28 cellular contexts compared by ENCODE assay signal in the genomic region with DNA sequence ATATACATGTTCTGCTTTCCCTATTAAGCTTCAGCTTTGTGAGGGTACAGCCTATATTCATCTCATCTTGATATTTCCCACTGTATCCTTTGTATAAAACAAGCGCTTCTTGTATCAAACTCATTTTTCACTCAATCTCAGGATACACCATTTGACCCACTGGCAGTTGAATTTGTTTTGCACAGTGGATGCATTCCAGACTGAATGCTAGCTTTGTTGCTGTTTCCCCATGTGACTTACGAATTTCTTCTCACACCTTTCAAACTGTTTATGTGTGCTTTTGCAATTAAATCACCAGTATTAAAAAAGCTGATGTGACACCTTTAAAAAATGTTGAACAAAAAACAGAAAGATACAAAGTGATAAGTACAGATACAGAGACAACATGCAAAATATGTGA.
"Had no signal": no experiment of that assay in that cellular context is flagged by ENCODE, and none has a peak within 500 bp of the region (broad histone marks: within the 10 kb centered on the region; RNA-seq: fewer than 3 reads in every experiment).

No MANE protein-coding gene starts in this region.

- H3K27ac ChIP-seq: neural progenitor cell, ovary, parathyroid adenoma, psoas muscle, right lobe of liver, skin epidermis, spleen, suprapubic skin, testis, tibial artery, transverse colon, upper lobe of right lung, uterus had no signal

- H3K27me3 ChIP-seq: neural progenitor cell, ovary, right lobe of liver, spleen, suprapubic skin, testis, tibial artery, transverse colon, upper lobe of right lung, uterus had no signal

- H3K9ac ChIP-seq: neural progenitor cell, parathyroid adenoma had no signal

- H3K79me2 ChIP-seq: parathyroid adenoma had no signal

- DNase-seq: natural killer cell; occipital lobe; ovary; posterior cingulate gyrus; psoas muscle; right cardiac atrium; right lobe of liver; spleen; stimulated activated CD4-positive, alpha-beta T cell treated with anti-CD3 and anti-CD28 coated beads, Interleukin-12 subunit alpha, Interleukin-12 subunit beta, amount 100 ng/mL, for 4 hours; stimulated activated CD4-positive, alpha-beta T cell treated with anti-CD3 and anti-CD28 coated beads, Interleukin-1b, Interleukin-23, amount 100 ng/mL, for 48 hours; stimulated activated CD4-positive, alpha-beta T cell treated with anti-CD3 and anti-CD28 coated beads, Interleukin-4, amount 100 ng/mL, for 1 hour; stimulated activated CD4-positive, alpha-beta T cell treated with anti-CD3 and anti-CD28 coated beads, Interleukin-4, amount 100 ng/mL, for 4 hours; stimulated activated CD8-positive, alpha-beta memory T cell treated with anti-CD3 and anti-CD28 coated beads, Interleukin-4, amount 100 ng/mL, for 48 hours; stimulated activated naive CD4-positive, alpha-beta T cell; stimulated activated naive CD8-positive, alpha-beta T cell treated with anti-CD3 and anti-CD28 coated beads, Interleukin-15, amount 100 ng/mL, for 72 hours; stimulated activated naive CD8-positive, alpha-beta T cell treated with anti-CD3 and anti-CD28 coated beads, Interleukin-15, Interleukin-2, amounts not matched to agents 100 U/mL and 50 U/mL, for 24 hours; substantia nigra; testis; tibial artery; transverse colon; upper lobe of right lung; uterus had no signal

- H3K36me3 ChIP-seq: neural progenitor cell, ovary, right lobe of liver, transverse colon, uterus had no signal

- H3K4me3 ChIP-seq: neural progenitor cell, ovary, psoas muscle, right lobe of liver, skin epidermis, smooth muscle cell, spleen, suprapubic skin, testis, tibial artery, transverse colon, upper lobe of right lung, uterus had no signal

- H2AFZ ChIP-seq: neural progenitor cell, parathyroid adenoma had no signal

- H3K4me2 ChIP-seq: neural progenitor cell, smooth muscle cell had no signal

- H3K9me3 ChIP-seq: ovary, psoas muscle, right lobe of liver, spleen, suprapubic skin, testis, tibial artery, transverse colon, upper lobe of right lung, uterus had no signal

- H3K4me1 ChIP-seq: psoas muscle, right lobe of liver, suprapubic skin, testis, tibial artery, transverse colon, upper lobe of right lung, uterus had no signal

- ATAC-seq: natural killer cell; psoas muscle; right cardiac atrium; right lobe of liver; stimulated activated memory B cell treated with anti-CD40 and anti-IgM and Interleukin-4, amounts not matched to agents 10 μg/mL and 1 μg/mL and 100 μg/mL, for 72 hours; stimulated activated naive CD8-positive, alpha-beta T cell treated with anti-CD3 and anti-CD28 coated beads, Interleukin-15, amount 100 ng/mL, for 72 hours; stimulated activated naive CD8-positive, alpha-beta T cell treated with anti-CD3 and anti-CD28 coated beads, Interleukin-15, Interleukin-2, amounts not matched to agents 100 U/mL and 50 U/mL, for 24 hours; upper lobe of right lung had no signal
